ENCODE assay signal across 16 cellular contexts in genomic region chr3:195531683-195532082, GRCh38. TPM values are rescaled to one million over a fixed set of nuclear protein-coding genes. Genes with fewer than 3 reads are reported as not detected.
"Had no signal": no experiment of that assay in that cellular context is flagged by ENCODE, and none has a peak within 500 bp of the region (broad histone marks: within the 10 kb centered on the region; RNA-seq: fewer than 3 reads in every experiment).

No MANE protein-coding gene starts in this region.

- DNase-seq: activated CD8-positive, alpha-beta memory T cell treated with anti-CD3 and anti-CD28 coated beads, Interleukin-2, amount 50 U/mL, for 48 hours; endodermal cell; heart left ventricle; immature natural killer cell; mesenchymal stem cell; retina; stimulated activated CD4-positive, alpha-beta T cell treated with anti-CD3 and anti-CD28 coated beads, Interleukin-2, amount 100 ng/mL, for 48 hours; stimulated activated naive CD4-positive, alpha-beta T cell; SW 1271; transverse colon had no signal

- H3K27ac ChIP-seq: ascending aorta, breast epithelium, heart left ventricle, transverse colon had no signal

- H3K27ac Mint-ChIP-seq: activated T-helper 2 cell treated with anti-CD3 and anti-CD28 coated beads, Interferon-gamma antibody, Interleukin-2, Interleukin-4, amounts not matched to agents 10 μg/mL and 5 μg/mL and 100 μg/mL, durations not matched to agents 14 hours and 24 hours and 36 hours; endodermal cell; natural killer cell treated with Interleukin-12 subunit alpha and Interleukin-12 subunit beta and Interleukin-15 and Interleukin-18, amount 100 ng/mL, for 72 hours had no signal

- H3K4me3 Mint-ChIP-seq: endodermal cell; immature natural killer cell; natural killer cell treated with Interleukin-12 subunit alpha and Interleukin-12 subunit beta and Interleukin-15 and Interleukin-18, amount 100 ng/mL, for 72 hours had no signal

- H3K4me1 Mint-ChIP-seq: endodermal cell had no signal

- H3K4me1 ChIP-seq: breast epithelium had no signal

- H3K27me3 ChIP-seq: ascending aorta, breast epithelium, heart left ventricle, transverse colon had no signal

- ATAC-seq: activated CD4-positive, CD25-positive, alpha-beta regulatory T cell treated with anti-CD3 and anti-CD28 coated beads, Interleukin-2, amount 50 U/mL, for 24 hours; heart left ventricle; natural killer cell treated with Interleukin-12 subunit alpha and Interleukin-12 subunit beta and Interleukin-15 and Interleukin-18, amount 100 ng/mL, for 72 hours had no signal

- H3K9me3 Mint-ChIP-seq: activated T-helper 2 cell treated with anti-CD3 and anti-CD28 coated beads, Interferon-gamma antibody, Interleukin-2, Interleukin-4, amounts not matched to agents 10 μg/mL and 5 μg/mL and 100 μg/mL, durations not matched to agents 14 hours and 24 hours and 36 hours; immature natural killer cell; natural killer cell treated with Interleukin-12 subunit alpha and Interleukin-12 subunit beta and Interleukin-15 and Interleukin-18, amount 100 ng/mL, for 72 hours had no signal

- H3K9me3 ChIP-seq: ascending aorta, breast epithelium, heart left ventricle, transverse colon had no signal

- H3K27me3 Mint-ChIP-seq: natural killer cell treated with Interleukin-12 subunit alpha and Interleukin-12 subunit beta and Interleukin-15 and Interleukin-18, amount 100 ng/mL, for 72 hours had no signal

- H3K4me3 ChIP-seq: ascending aorta, breast epithelium, heart left ventricle, transverse colon had no signal

- H3K36me3 ChIP-seq: breast epithelium had no signal

RNA-seq across cellular contexts. Expression of gene APOD, which starts 52.1 kb away (rescaled TPM):
- total RNA-seq: endodermal cell; epithelial cell of proximal tubule; natural killer cell treated with Interleukin-12 subunit alpha and Interleukin-12 subunit beta and Interleukin-15 and Interleukin-18, amount 100 ng/mL, for 72 hours had no signal
- polyA plus RNA-seq: immature natural killer cell had no signal
